ENCODE assay signal across 17 cellular contexts in the genomic region with DNA sequence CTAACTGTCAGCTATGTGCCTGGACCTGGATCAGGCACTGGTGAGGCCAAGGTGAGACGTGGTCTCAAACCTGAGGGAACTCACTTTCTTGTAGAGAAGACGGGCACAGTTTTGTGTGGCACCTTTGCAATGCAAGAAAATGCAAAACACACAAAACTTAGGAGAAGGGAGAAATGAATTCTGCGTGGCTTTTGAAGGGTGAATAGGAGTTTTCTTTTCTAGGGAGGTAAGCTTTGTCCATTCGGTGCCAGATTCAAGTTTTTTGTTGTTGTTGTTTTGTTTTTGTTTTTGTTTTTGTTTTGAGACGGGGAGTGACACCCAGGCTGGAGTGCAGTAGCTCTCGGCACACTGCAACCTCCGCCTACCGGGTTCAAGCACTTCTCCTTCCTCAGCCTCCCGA. TPM values are rescaled to one million over a fixed set of nuclear protein-coding genes. Genes with fewer than 3 reads are reported as not detected.
DNase-seq lines count a peak whose midpoint lies in the region; ATAC-seq and TF ChIP-seq lines count a peak whose summit lies in the region.
"Had no signal": no experiment of that assay in that cellular context is flagged by ENCODE, and none has a peak within 500 bp of the region (broad histone marks: within the 10 kb centered on the region; RNA-seq: fewer than 3 reads in every experiment).

No MANE protein-coding gene starts in this region.

- no peaks in the 10 kb centered on the region for H3K27me3 ChIP-seq in foreskin keratinocyte
- H3K27me3 ChIP-seq: brain microvascular endothelial cell, uterus had no signal

- H3K9me3 Mint-ChIP-seq in neural crest cell, result no peaks in the 10 kb centered on the region
- H3K9me3 Mint-ChIP-seq: activated naive CD4-positive, alpha-beta T cell treated with anti-CD3 and anti-CD28 coated beads, Interleukin-2, amount 50 U/mL, for 72 hours; naive thymus-derived CD4-positive, alpha-beta T cell; stimulated activated naive CD8-positive, alpha-beta T cell treated with anti-CD3 and anti-CD28 coated beads, Interleukin-15, Interleukin-2, amounts not matched to agents 100 ng/mL and 50 ng/mL, for 24 hours had no signal

- peaks cover 13% of the 10 kb centered on the region for H3K36me3 Mint-ChIP-seq in neural crest cell (ENCODE audit: low read depth)
- H3K36me3 Mint-ChIP-seq: activated naive CD4-positive, alpha-beta T cell treated with anti-CD3 and anti-CD28 coated beads, Interleukin-2, amount 50 U/mL, for 72 hours; naive thymus-derived CD4-positive, alpha-beta T cell had no signal

- DNase-seq in RWPE1 (ENCODE audit: low spot score) (no peak), foreskin keratinocyte (no peak), neural crest cell (ENCODE audit: low read depth, low spot score) (no peak), RKO (ENCODE audit: low spot score) (no peak), left cardiac atrium (no peak), NCI-H1048 (lab: John Stamatoyannopoulos, UW) (no peak)
- DNase-seq: activated CD4-positive, alpha-beta T cell treated with anti-CD3 and anti-CD28 coated beads, Interleukin-2, amount 50 U/mL, for 48 hours; activated T-cell treated with anti-CD3 and anti-CD28 coated beads, Interleukin-2, amount 50 U/mL, for 1 hour; brain microvascular endothelial cell; heart right ventricle; naive thymus-derived CD4-positive, alpha-beta T cell; NCI-H187; uterus had no signal

- TF ChIP-seq CTCF in C4-2B (conservative IDR thresholded peaks at IDR 0.05), result no peak
- TF ChIP-seq CTCF in RWPE1 (conservative IDR thresholded peaks at IDR 0.05; ENCODE audit: low read depth), result no peak
- no peak for TF ChIP-seq CTCF in foreskin keratinocyte (conservative IDR thresholded peaks at IDR 0.05)
- no peak for TF ChIP-seq CTCF in neural crest cell (conservative IDR thresholded peaks at IDR 0.05)

- H3K27me3 Mint-ChIP-seq in neural crest cell (ENCODE audit: low read depth), result peaks cover 22% of the 10 kb centered on the region

- H3K27ac ChIP-seq in C4-2B, result peak overlapping the region; percentile 91; the same call in 1 of the 2 replicates
- peak overlapping the region; percentile 50 for H3K27ac ChIP-seq in RWPE1
- H3K27ac ChIP-seq in foreskin keratinocyte, result peak overlapping the region; percentile 68
- H3K27ac ChIP-seq: brain microvascular endothelial cell, heart right ventricle, uterus had no signal

- POLR2A ChIA-PET in RWPE1 (lab: Yijun Ruan, JAX; ENCODE audit: low non-redundant PET), result no interaction called here

- H3K4me1 Mint-ChIP-seq in neural crest cell, result peaks cover 20% of the 10 kb centered on the region

- ATAC-seq in foreskin keratinocyte (no peak), left cardiac atrium (no peak), HG03354 (IDR thresholded peaks at IDR 0.05; ENCODE audit: poor library complexity, severe bottlenecking, unreplicated experiment) (no peak)
- ATAC-seq: activated naive CD4-positive, alpha-beta T cell treated with anti-CD3 and anti-CD28 coated beads, Interleukin-2, amount 50 U/mL, for 72 hours; naive thymus-derived CD4-positive, alpha-beta T cell had no signal

- H3K4me1 ChIP-seq in foreskin keratinocyte, result no peaks in the 10 kb centered on the region
- H3K4me1 ChIP-seq: uterus had no signal

- no peak overlapping the region for H3K27ac Mint-ChIP-seq in neural crest cell (ENCODE audit: unreplicated experiment)
- H3K27ac Mint-ChIP-seq: activated naive CD4-positive, alpha-beta T cell treated with anti-CD3 and anti-CD28 coated beads, Interleukin-2, amount 50 U/mL, for 72 hours; naive thymus-derived CD4-positive, alpha-beta T cell; stimulated activated naive CD8-positive, alpha-beta T cell treated with anti-CD3 and anti-CD28 coated beads, Interleukin-15, Interleukin-2, amounts not matched to agents 100 ng/mL and 50 ng/mL, for 24 hours had no signal

- intact Hi-C loops in left cardiac atrium (cut with DNase I), result no loop called here

- CTCF ChIA-PET in RWPE1 (lab: Yijun Ruan, JAX), result no interaction called here

- peak overlapping the region; percentile 94 for H3K4me3 Mint-ChIP-seq in neural crest cell
- H3K4me3 Mint-ChIP-seq: stimulated activated naive CD8-positive, alpha-beta T cell treated with anti-CD3 and anti-CD28 coated beads, Interleukin-15, Interleukin-2, amounts not matched to agents 100 ng/mL and 50 ng/mL, for 24 hours had no signal

RNA-seq across cellular contexts. Expression of a gene that starts 1.4 kb away (rescaled TPM):
- total RNA-seq in foreskin keratinocyte (59.6 and 70.1 TPM in 2 replicates), neural crest cell (27.7 and 27.8 TPM in 2 replicates), left cardiac atrium (10 to 100 TPM; 10.0 to 10.4 TPM)
- 26.1 and 26.7 TPM in 2 replicates for polyA plus RNA-seq in foreskin keratinocyte
- polyA plus RNA-seq: naive thymus-derived CD4-positive, alpha-beta T cell had no signal
